Comparison of ENCODE assay signal across 15 cellular contexts in genomic region chr17:40686192-40686591, GRCh38. TPM values are rescaled to one million over a fixed set of nuclear protein-coding genes. Genes with fewer than 3 reads are reported as not detected.
A peak's percentile ranks its signal among the peaks of the same experiment; 100 is the strongest.
DNase-seq lines count a peak whose midpoint lies in the region; FAIRE-seq and TF ChIP-seq lines count a peak whose summit lies in the region.
"Had no signal": no experiment of that assay in that cellular context is flagged by ENCODE, and none has a peak within 500 bp of the region (broad histone marks: within the 10 kb centered on the region; RNA-seq: fewer than 3 reads in every experiment).

No MANE protein-coding gene starts in this region.

- H3K27ac ChIP-seq in stomach, result peak overlapping the region in 1 of 5 donors; percentile 19
- H3K27ac ChIP-seq: SJSA1 had no signal

- FAIRE-seq in islet of Langerhans (lab: Jason Lieb, UNC), result peak; percentile 94

- intact Hi-C loops in stomach (cut with DNase I; ENCODE audit: low total_unique reads), result no loop called here
- intact Hi-C loops in activated T-helper 1 cell treated with anti-CD3 and anti-CD28 coated beads, Interleukin-12 subunit alpha, Interleukin-12 subunit beta, Interleukin-2, Interleukin-4 antibody, amounts not matched to agents 30 ng/mL and 10 ng/mL and 1 ng/mL, durations not matched to agents 14 hours and 24 hours and 36 hours (cut with micrococcal nuclease), result no loop called here

- no peaks in the 10 kb centered on the region for H3K9me3 ChIP-seq in stomach
- H3K9me3 ChIP-seq: SJSA1 had no signal

- no peak for TF ChIP-seq POLR2A in stomach (IDR thresholded peaks at IDR 0.05)

- no peaks in the 10 kb centered on the region for H3K9me3 Mint-ChIP-seq in activated T-helper 1 cell treated with anti-CD3 and anti-CD28 coated beads, Interleukin-12 subunit alpha, Interleukin-12 subunit beta, Interleukin-2, Interleukin-4 antibody, amounts not matched to agents 30 ng/mL and 10 ng/mL and 1 ng/mL, durations not matched to agents 14 hours and 24 hours and 36 hours

- H3K36me3 ChIP-seq in stomach, result no peaks in the 10 kb centered on the region
- H3K36me3 ChIP-seq: SJSA1 had no signal

- H3K4me3 ChIP-seq in stomach, result no peak overlapping the region
- H3K4me3 ChIP-seq: SJSA1 had no signal

- peaks cover 31% of the 10 kb centered on the region for H3K27me3 Mint-ChIP-seq in activated T-helper 1 cell treated with anti-CD3 and anti-CD28 coated beads, Interleukin-12 subunit alpha, Interleukin-12 subunit beta, Interleukin-2, Interleukin-4 antibody, amounts not matched to agents 30 ng/mL and 10 ng/mL and 1 ng/mL, durations not matched to agents 14 hours and 24 hours and 36 hours (ENCODE audit: insufficient read depth)

- peak; percentile 19 for DNase-seq in NCI-H69 (lab: John Stamatoyannopoulos, UW)
- peak; percentile 52 for DNase-seq in stomach
- no peak for DNase-seq in DMS79 treated with DMSO at 0.1 percent for 48 hours (lab: John Stamatoyannopoulos, UW)
- DNase-seq in activated T-helper 1 cell treated with anti-CD3 and anti-CD28 coated beads, Interleukin-12 subunit alpha, Interleukin-12 subunit beta, Interleukin-2, Interleukin-4 antibody, amounts not matched to agents 30 ng/mL and 10 ng/mL and 1 ng/mL, durations not matched to agents 14 hours and 24 hours and 36 hours (ENCODE audit: low spot score), result no peak
- no peak for DNase-seq in DMS 273 treated with DMSO at 0.1 percent for 48 hours (lab: John Stamatoyannopoulos, UW)
- DNase-seq: AML-193, GDM1, H7, NCI-H1417 treated with DMSO at 0.1 percent for 48 hours, NCI-H510A had no signal

- TF ChIP-seq CTCF in stomach (IDR thresholded peaks at IDR 0.05), result no peak

- H3K4me1 ChIP-seq in stomach, result no peaks in the 10 kb centered on the region
- H3K4me1 ChIP-seq: SJSA1 had no signal

- no peaks in the 10 kb centered on the region for H3K4me1 Mint-ChIP-seq in activated T-helper 1 cell treated with anti-CD3 and anti-CD28 coated beads, Interleukin-12 subunit alpha, Interleukin-12 subunit beta, Interleukin-2, Interleukin-4 antibody, amounts not matched to agents 30 ng/mL and 10 ng/mL and 1 ng/mL, durations not matched to agents 14 hours and 24 hours and 36 hours (ENCODE audit: low read depth)

- H3K27me3 ChIP-seq in stomach, result peaks cover 0 to 3% (median 0%) of the 10 kb centered on the region in 3 donors

- H3K4me3 Mint-ChIP-seq in activated T-helper 1 cell treated with anti-CD3 and anti-CD28 coated beads, Interleukin-12 subunit alpha, Interleukin-12 subunit beta, Interleukin-2, Interleukin-4 antibody, amounts not matched to agents 30 ng/mL and 10 ng/mL and 1 ng/mL, durations not matched to agents 14 hours and 24 hours and 36 hours, result no peak overlapping the region

- 21 to 44% (median 37%) methylated on average over 4 of the region's 4 CpGs for WGBS in stomach, 5 donors

- no peak overlapping the region for H3K27ac Mint-ChIP-seq in activated T-helper 1 cell treated with anti-CD3 and anti-CD28 coated beads, Interleukin-12 subunit alpha, Interleukin-12 subunit beta, Interleukin-2, Interleukin-4 antibody, amounts not matched to agents 30 ng/mL and 10 ng/mL and 1 ng/mL, durations not matched to agents 14 hours and 24 hours and 36 hours

- no peak for TF ChIP-seq EP300 in Ishikawa (IDR thresholded peaks at IDR 0.05; ENCODE audit: borderline replicate concordance)
- no peak for TF ChIP-seq EP300 in stomach (IDR thresholded peaks at IDR 0.05)

- TF ChIP-seq RAD21 in Ishikawa (IDR thresholded peaks at IDR 0.05; ENCODE audit: low read depth), result no peak

- H3K36me3 Mint-ChIP-seq in activated T-helper 1 cell treated with anti-CD3 and anti-CD28 coated beads, Interleukin-12 subunit alpha, Interleukin-12 subunit beta, Interleukin-2, Interleukin-4 antibody, amounts not matched to agents 30 ng/mL and 10 ng/mL and 1 ng/mL, durations not matched to agents 14 hours and 24 hours and 36 hours (ENCODE audit: low read depth), result no peaks in the 10 kb centered on the region

TF ChIP-seq in Ishikawa, 13 proteins besides CTCF, POLR2A, EP300 and RAD21:
- 0 out of 2 replicates have a peak, but pooled peaks have one; percentile 18 for TF ChIP-seq NFIC (IDR thresholded peaks at IDR 0.05)
- no peak for TF ChIP-seq MAX (IDR thresholded peaks at IDR 0.05)
- TF ChIP-seq CEBPB (IDR thresholded peaks at IDR 0.05), result no peak
- no peak for TF ChIP-seq FOXM1 (IDR thresholded peaks at IDR 0.05; ENCODE audit: borderline replicate concordance, low read depth)

RNA-seq across cellular contexts. Expression of gene KRT24, which starts 17.4 kb away (rescaled TPM):
- total RNA-seq in stomach, result 1 to 10 TPM in 1 of 5 donors, under 1 TPM in 1, not detected in 3; 0.58 to 1.8 TPM
- polyA plus RNA-seq in stomach, result 10 to 100 TPM in 1 of 3 donors, under 1 TPM in 1, not detected in 1; 0.56 to 30.4 TPM
- total RNA-seq in activated T-helper 1 cell treated with anti-CD3 and anti-CD28 coated beads, Interleukin-12 subunit alpha, Interleukin-12 subunit beta, Interleukin-2, Interleukin-4 antibody, amounts not matched to agents 30 ng/mL and 10 ng/mL and 1 ng/mL, durations not matched to agents 14 hours and 24 hours and 36 hours, result not detected in 2 replicates
- total RNA-seq: H7, HT-29, MCF 10A, SJSA1 had no signal

RNA-seq across cellular contexts. Expression of gene KRT222, which starts 21.2 kb away (rescaled TPM):
- 1 to 10 TPM in 1 of 5 donors, not detected in 4; 2.8 TPM for total RNA-seq in stomach
- polyA plus RNA-seq in stomach, result 1 to 10 TPM in 1 of 3 donors, under 1 TPM in 2; 0.33 to 1.1 (median 0.61) TPM
- not detected in 2 replicates for total RNA-seq in activated T-helper 1 cell treated with anti-CD3 and anti-CD28 coated beads, Interleukin-12 subunit alpha, Interleukin-12 subunit beta, Interleukin-2, Interleukin-4 antibody, amounts not matched to agents 30 ng/mL and 10 ng/mL and 1 ng/mL, durations not matched to agents 14 hours and 24 hours and 36 hours
- total RNA-seq: HT-29, SJSA1 had no signal

RNA-seq across cellular contexts. Expression of gene SMARCE1, which starts 38.6 kb away (rescaled TPM):
- 100 to 1,000 TPM in 3 of 5 donors, 10 to 100 TPM in 2; 27.5 to 125 (median 104) TPM for total RNA-seq in stomach
- 10 to 100 TPM; 53.3 to 77.7 (median 61.8) TPM for polyA plus RNA-seq in stomach
- total RNA-seq in activated T-helper 1 cell treated with anti-CD3 and anti-CD28 coated beads, Interleukin-12 subunit alpha, Interleukin-12 subunit beta, Interleukin-2, Interleukin-4 antibody, amounts not matched to agents 30 ng/mL and 10 ng/mL and 1 ng/mL, durations not matched to agents 14 hours and 24 hours and 36 hours, result 125 and 132 TPM in 2 replicates

Comparison
In these comparisons a context has a peak if more than half of its experiments do, and no peak if none do; other contexts are left out.
1. DNase-seq: peak in NCI-H69 (single experiment) and stomach (single experiment); none in DMS79 treated with DMSO at 0.1 percent for 48 hours (single experiment), activated T-helper 1 cell treated with anti-CD3 and anti-CD28 coated beads, Interleukin-12 subunit alpha, Interleukin-12 subunit beta, Interleukin-2, Interleukin-4 antibody, amounts not matched to agents 30 ng/mL and 10 ng/mL and 1 ng/mL, durations not matched to agents 14 hours and 24 hours and 36 hours (single experiment) and DMS 273 treated with DMSO at 0.1 percent for 48 hours (single experiment).